Comparison of ENCODE assay signal across 17 cellular contexts in genomic region chr10:65900271-65900670, GRCh38.
DNase-seq lines count a peak whose midpoint lies in the region; ATAC-seq, FAIRE-seq and TF ChIP-seq lines count a peak whose summit lies in the region.
"Had no signal": no experiment of that assay in that cellular context is flagged by ENCODE, and none has a peak within 500 bp of the region (broad histone marks: within the 10 kb centered on the region; RNA-seq: fewer than 3 reads in every experiment).

No MANE protein-coding gene starts in this region.

- H3K27me3 ChIP-seq in PC-3 (ENCODE audit: low read length) (no peaks in the 10 kb centered on the region), K562 (ENCODE audit: control insufficient read depth in 2 of 2, insufficient read depth in 2 of 2, low read length in 2 of 2) (no peaks in the 10 kb centered on the region), SK-N-SH (ENCODE audit: insufficient read depth) (no peaks in the 10 kb centered on the region)

- no peaks in the 10 kb centered on the region for H3K9me3 ChIP-seq in PC-3 (ENCODE audit: low read length)
- no peaks in the 10 kb centered on the region; the same call in 1 of the 2 replicates for H3K9me3 ChIP-seq in K562 (replicated peaks; ENCODE audit: control insufficient read depth, insufficient read depth, low read depth, low read length)
- no peaks in the 10 kb centered on the region for H3K9me3 ChIP-seq in SK-N-SH

- H3K4me3 ChIP-seq in PC-3 (ENCODE audit: low read length) (no peak overlapping the region), K562 (no peak overlapping the region), SK-N-SH (ENCODE audit: low read depth in 2 of 2, low read length in 1 of 2) (no peak overlapping the region)
- H3K4me3 ChIP-seq: GM23338 had no signal

- 2% methylated on average over 7 of the region's 7 CpGs for WGBS in K562 (ENCODE audit: insufficient coverage, low coverage, missing lambda C conversion rate)
- WGBS in SK-N-SH (ENCODE audit: low lambda C conversion rate): 60% methylated on average over 7 of the region's 7 CpGs

- CTCF ChIA-PET in PC-3 (lab: Charles Lee): interaction anchor here (0.5 kb wide), 1 partner anchor 1363 kb away, joined by 3 read pairs; no protein-coding TSS in a partner anchor
- CTCF ChIA-PET in K562 (lab: Yijun Ruan, JAX; ENCODE audit: low intra/inter-chr PET ratio): no interaction called here
- CTCF ChIA-PET in GM10248 (lab: Yijun Ruan, JAX): no interaction called here
- CTCF ChIA-PET in SK-N-SH (lab: Yijun Ruan, JAX): no interaction called here

- H3K36me3 ChIP-seq in PC-3 (ENCODE audit: low read depth, low read length) (no peaks in the 10 kb centered on the region), K562 (ENCODE audit: control insufficient read depth, insufficient read depth, low read length) (no peaks in the 10 kb centered on the region), SK-N-SH (replicated peaks in 1 of 2; ENCODE audit: control insufficient read depth in 1 of 2, insufficient read depth in 2 of 2, low read length in 1 of 2) (no peaks in the 10 kb centered on the region)

- H3K9ac ChIP-seq in PC-3 (ENCODE audit: low read length) (no peak overlapping the region), K562 (ENCODE audit: insufficient read depth in 1 of 2, low read depth in 2 of 2, low read length in 2 of 2) (no peak overlapping the region), SK-N-SH (no peak overlapping the region)

- TF ChIP-seq POLR2A in K562 (conservative IDR thresholded peaks at IDR 0.05): no peak

- TF ChIP-seq EP300 in K562 (IDR thresholded peaks at IDR 0.05; ENCODE audit: low read length): no peak
- no peak for TF ChIP-seq EP300 in SK-N-SH (IDR thresholded peaks at IDR 0.05; ENCODE audit: borderline replicate concordance in 1 of 2, low read depth in 1 of 2, low read length in 1 of 2)

- no peaks in the 10 kb centered on the region for H3K9me1 ChIP-seq in K562 (ENCODE audit: control insufficient read depth, insufficient read depth, low read length)

- ATAC-seq in PC-3: 0 out of 2 replicates have a peak, but pooled peaks have one; percentile 24
- ATAC-seq in K562: no peak
- ATAC-seq: GM23338, HCT116 had no signal

- H3K27ac ChIP-seq in PC-3 (ENCODE audit: low read length) (no peak overlapping the region), K562 (ENCODE audit: extremely low read depth, low read depth, low read length) (no peak overlapping the region), SK-N-SH (ENCODE audit: low read depth in 2 of 2, low read length in 1 of 2) (no peak overlapping the region)

- no peak for TF ChIP-seq RAD21 in K562 (CRISPR knock-in tag; conservative IDR thresholded peaks at IDR 0.05 in 1 of 2, IDR thresholded peaks at IDR 0.05 in 1 of 2)
- no peak for TF ChIP-seq RAD21 in SK-N-SH (IDR thresholded peaks at IDR 0.05; ENCODE audit: low read length)

- H3F3A ChIP-seq in PC-3 (ENCODE audit: low read length, unreplicated experiment) (no peaks in the 10 kb centered on the region), SK-N-SH (replicated peaks; ENCODE audit: insufficient read depth) (no peaks in the 10 kb centered on the region)

- in situ Hi-C loops in GM13976 (cut with MboI; ENCODE audit: low sequenced_read_pairs, unreplicated experiment): no loop called here
- in situ Hi-C loops in K562 (cut with MboI): no loop called here

- TF ChIP-seq CTCF in GM13976 (IDR thresholded peaks at IDR 0.05; ENCODE audit: borderline replicate concordance, control extremely low read depth, extremely low read depth, insufficient read depth, missing control alignments) (peak; percentile 7), PC-3 (conservative IDR thresholded peaks at IDR 0.05; ENCODE audit: low read depth, low read length) (no peak), K562 (IDR thresholded peaks at IDR 0.05 in 2 of 3, conservative IDR thresholded peaks at IDR 0.05 in 1 of 3; ENCODE audit: insufficient read depth in 2 of 3, low read depth in 1 of 3, low read length in 3 of 3) (no peak), GM10248 (IDR thresholded peaks at IDR 0.05; ENCODE audit: control extremely low read depth, extremely low read depth, low read depth, missing control alignments) (no peak), SK-N-SH (IDR thresholded peaks at IDR 0.05) (no peak)

- H3K4me2 ChIP-seq in PC-3 (ENCODE audit: low read length): no peak overlapping the region
- H3K4me2 ChIP-seq in K562 (ENCODE audit: insufficient read depth, low read length): no peak overlapping the region
- H3K4me2 ChIP-seq in SK-N-SH: no peak overlapping the region
- H3K4me2 ChIP-seq: GM23338 had no signal

- H3K4me1 ChIP-seq in PC-3 (ENCODE audit: insufficient read depth, low read length) (no peaks in the 10 kb centered on the region), K562 (replicated peaks in 1 of 2; ENCODE audit: control insufficient read depth in 2 of 2, insufficient read depth in 2 of 2, low read length in 2 of 2) (no peaks in the 10 kb centered on the region), SK-N-SH (ENCODE audit: control insufficient read depth in 1 of 2, insufficient read depth in 2 of 2, low read depth in 1 of 2, low read length in 1 of 2) (no peaks in the 10 kb centered on the region; a peak in 1 of 4 replicates)

- no TSS peak for BruUV-seq in PC-3 (replicated peaks; lab: Mats Ljungman, UMichigan)
- no TSS peak for BruUV-seq in K562 (replicated peaks; lab: Mats Ljungman, UMichigan)

- H3K79me2 ChIP-seq in PC-3 (ENCODE audit: low read length) (no peaks in the 10 kb centered on the region), K562 (ENCODE audit: control insufficient read depth, insufficient read depth, low read length) (no peaks in the 10 kb centered on the region), SK-N-SH (ENCODE audit: insufficient read depth) (no peaks in the 10 kb centered on the region)

- FAIRE-seq in K562 (lab: Jason Lieb, UNC): no peak
- FAIRE-seq: GM18507 had no signal

- H3K9me2 ChIP-seq in PC-3 (replicated peaks; ENCODE audit: low read length): no peaks in the 10 kb centered on the region
- no peaks in the 10 kb centered on the region for H3K9me2 ChIP-seq in SK-N-SH

- DNase-seq in GM13976 (ENCODE audit: low spot score) (no peak), PC-3 (no peak), K562 (ENCODE audit: extremely low read depth in 1 of 4, low spot score in 3 of 4) (no peak), GM10248 (ENCODE audit: extremely low spot score) (no peak), ureter (ENCODE audit: low spot score) (no peak), SK-N-SH (no peak)
- DNase-seq: C1 segment of cervical spinal cord; Calu3; CD4-positive, alpha-beta memory T cell; COR-L47; DMS53; DMS79 treated with DMSO at 0.1 percent for 48 hours; GF-D8; H9 had no signal

- POLR2A ChIA-PET in PC-3 (lab: Charles Lee; ENCODE audit: unreplicated experiment): no interaction called here
- POLR2A ChIA-PET in K562 (lab: Yijun Ruan, JAX): no interaction called here
- POLR2A ChIA-PET in GM10248 (lab: Yijun Ruan, JAX): no interaction called here
- POLR2A ChIA-PET in SK-N-SH (lab: Yijun Ruan, JAX): no interaction called here

- H2AFZ ChIP-seq in PC-3 (ENCODE audit: low read length) (no peak overlapping the region), K562 (ENCODE audit: low read depth, low read length) (no peak overlapping the region), SK-N-SH (ENCODE audit: low read depth) (no peak overlapping the region)
- H2AFZ ChIP-seq: GM23338 had no signal

- intact Hi-C loops in PC-3 (cut with micrococcal nuclease): no loop called here
- intact Hi-C loops in K562 (cut with micrococcal nuclease): no loop called here

- H4K20me1 ChIP-seq in PC-3 (ENCODE audit: low read length) (no peaks in the 10 kb centered on the region), K562 (replicated peaks; ENCODE audit: control insufficient read depth, insufficient read depth, low read length) (no peaks in the 10 kb centered on the region), SK-N-SH (ENCODE audit: insufficient read depth) (no peaks in the 10 kb centered on the region)

TF ChIP-seq in K562, 482 proteins besides CTCF, POLR2A, EP300 and RAD21 (continues in another document):
- TF ChIP-seq, protein P1, sequence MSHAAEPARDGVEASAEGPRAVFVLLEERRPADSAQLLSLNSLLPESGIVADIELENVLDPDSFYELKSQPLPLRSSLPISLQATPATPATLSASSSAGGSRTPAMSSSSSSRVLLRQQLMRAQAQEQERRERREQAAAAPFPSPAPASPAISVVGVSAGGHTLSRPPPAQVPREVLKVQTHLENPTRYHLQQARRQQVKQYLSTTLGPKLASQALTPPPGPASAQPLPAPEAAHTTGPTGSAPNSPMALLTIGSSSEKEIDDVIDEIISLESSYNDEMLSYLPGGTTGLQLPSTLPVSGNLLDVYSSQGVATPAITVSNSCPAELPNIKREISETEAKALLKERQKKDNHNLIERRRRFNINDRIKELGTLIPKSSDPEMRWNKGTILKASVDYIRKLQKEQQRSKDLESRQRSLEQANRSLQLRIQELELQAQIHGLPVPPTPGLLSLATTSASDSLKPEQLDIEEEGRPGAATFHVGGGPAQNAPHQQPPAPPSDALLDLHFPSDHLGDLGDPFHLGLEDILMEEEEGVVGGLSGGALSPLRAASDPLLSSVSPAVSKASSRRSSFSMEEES (CRISPR knock-in tag; IDR thresholded peaks at IDR 0.05): peak; percentile 61

TF ChIP-seq in SK-N-SH, 30 proteins besides CTCF, POLR2A, EP300 and RAD21 (continues in another document):
- TF ChIP-seq GABPA (IDR thresholded peaks at IDR 0.05; ENCODE audit: low read depth): no peak
- TF ChIP-seq MEF2A (IDR thresholded peaks at IDR 0.05; ENCODE audit: borderline replicate concordance, low read depth): no peak
- TF ChIP-seq RXRA (IDR thresholded peaks at IDR 0.05; ENCODE audit: borderline replicate concordance, low read depth): no peak
